ENCODE assay signal across 1 cellular context in the genomic region with DNA sequence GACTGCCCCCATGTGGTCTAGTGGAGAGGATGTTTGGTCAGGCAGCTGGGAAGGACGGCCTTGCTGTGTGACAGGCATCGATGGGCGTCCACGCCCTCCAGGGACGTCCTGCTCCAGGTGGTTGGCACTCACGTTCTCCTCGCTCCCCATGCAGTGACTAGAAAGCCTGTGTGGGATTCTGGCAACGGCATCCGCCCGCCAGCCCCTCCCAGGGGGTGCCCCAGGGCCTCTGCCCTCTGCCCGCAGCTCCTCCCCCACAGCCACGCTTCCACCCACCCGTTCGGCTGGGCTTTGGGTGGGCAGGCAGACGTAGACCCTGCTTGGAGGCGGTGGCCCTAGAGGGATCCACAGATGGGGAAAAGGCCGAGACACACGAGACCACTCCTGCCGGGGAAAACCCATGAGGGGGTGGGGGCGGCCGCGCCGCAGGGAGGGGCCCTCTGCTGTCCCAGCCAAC.
TF ChIP-seq lines count a peak whose summit lies in the region.

No MANE protein-coding gene starts in this region.

TF ChIP-seq in K562, 482 proteins besides CTCF, POLR2A, EP300 and RAD21 (continued from another document and continues in another):
- TF ChIP-seq, protein P1, sequence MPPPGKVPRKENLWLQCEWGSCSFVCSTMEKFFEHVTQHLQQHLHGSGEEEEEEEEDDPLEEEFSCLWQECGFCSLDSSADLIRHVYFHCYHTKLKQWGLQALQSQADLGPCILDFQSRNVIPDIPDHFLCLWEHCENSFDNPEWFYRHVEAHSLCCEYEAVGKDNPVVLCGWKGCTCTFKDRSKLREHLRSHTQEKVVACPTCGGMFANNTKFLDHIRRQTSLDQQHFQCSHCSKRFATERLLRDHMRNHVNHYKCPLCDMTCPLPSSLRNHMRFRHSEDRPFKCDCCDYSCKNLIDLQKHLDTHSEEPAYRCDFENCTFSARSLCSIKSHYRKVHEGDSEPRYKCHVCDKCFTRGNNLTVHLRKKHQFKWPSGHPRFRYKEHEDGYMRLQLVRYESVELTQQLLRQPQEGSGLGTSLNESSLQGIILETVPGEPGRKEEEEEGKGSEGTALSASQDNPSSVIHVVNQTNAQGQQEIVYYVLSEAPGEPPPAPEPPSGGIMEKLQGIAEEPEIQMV (tag; conservative IDR thresholded peaks at IDR 0.05; ENCODE audit: low read depth), result no peak
- TF ChIP-seq NFRKB (IDR thresholded peaks at IDR 0.05; ENCODE audit: low read depth) (no peak), GABPB1 (CRISPR knock-in tag; IDR thresholded peaks at IDR 0.05) (no peak), POLR2G (IDR thresholded peaks at IDR 0.05; ENCODE audit: low read depth, low read length) (0 out of 2 replicates have a peak, but pooled peaks have one; percentile 6), LARP7 (IDR thresholded peaks at IDR 0.05) (no peak), IFI16 (CRISPR knock-in tag; IDR thresholded peaks at IDR 0.05) (no peak), POLR2B (IDR thresholded peaks at IDR 0.05; ENCODE audit: low read depth, partially characterized antibody) (no peak), SMC3 (conservative IDR thresholded peaks at IDR 0.05; ENCODE audit: insufficient read depth, low read depth, low read length) (peak; percentile 44; the same call in 1 of the 2 replicates), SMAD1 (IDR thresholded peaks at IDR 0.05; ENCODE audit: low read depth, low read length, partially characterized antibody) (no peak), TCFL5 (CRISPR knock-in tag; conservative IDR thresholded peaks at IDR 0.05) (no peak), ZNF780A (CRISPR knock-in tag; IDR thresholded peaks at IDR 0.05) (no peak), E2F3 (CRISPR knock-in tag; IDR thresholded peaks at IDR 0.05) (no peak), CAMTA2 (CRISPR knock-in tag; conservative IDR thresholded peaks at IDR 0.05) (no peak), ZFP36 (IDR thresholded peaks at IDR 0.05; ENCODE audit: low read depth, low read length, partially characterized antibody) (no peak), ARHGAP35 (IDR thresholded peaks at IDR 0.05; ENCODE audit: partially characterized antibody) (no peak), ZFPM2 (CRISPR knock-in tag; IDR thresholded peaks at IDR 0.05) (no peak), RNF2 (IDR thresholded peaks at IDR 0.05) (no peak), SPI1 (IDR thresholded peaks at IDR 0.05; ENCODE audit: borderline replicate concordance, low read depth, low read length) (no peak), RBM39 (optimal IDR thresholded peaks at IDR 0.05; ENCODE audit: low read depth, low read length) (no peak), MTA2 (IDR thresholded peaks at IDR 0.05; ENCODE audit: low read depth) (no peak), TSC22D4 (tag; IDR thresholded peaks at IDR 0.05) (no peak), MYNN (IDR thresholded peaks at IDR 0.05) (peak; percentile 41; the same call in 1 of the 2 replicates), MYNN (CRISPR knock-in tag; IDR thresholded peaks at IDR 0.05) (no peak), HMGN3 (IDR thresholded peaks at IDR 0.05; ENCODE audit: borderline replicate concordance, extremely low read depth, insufficient read length, low read depth, low read length) (no peak)
- TF ChIP-seq, protein P2, sequence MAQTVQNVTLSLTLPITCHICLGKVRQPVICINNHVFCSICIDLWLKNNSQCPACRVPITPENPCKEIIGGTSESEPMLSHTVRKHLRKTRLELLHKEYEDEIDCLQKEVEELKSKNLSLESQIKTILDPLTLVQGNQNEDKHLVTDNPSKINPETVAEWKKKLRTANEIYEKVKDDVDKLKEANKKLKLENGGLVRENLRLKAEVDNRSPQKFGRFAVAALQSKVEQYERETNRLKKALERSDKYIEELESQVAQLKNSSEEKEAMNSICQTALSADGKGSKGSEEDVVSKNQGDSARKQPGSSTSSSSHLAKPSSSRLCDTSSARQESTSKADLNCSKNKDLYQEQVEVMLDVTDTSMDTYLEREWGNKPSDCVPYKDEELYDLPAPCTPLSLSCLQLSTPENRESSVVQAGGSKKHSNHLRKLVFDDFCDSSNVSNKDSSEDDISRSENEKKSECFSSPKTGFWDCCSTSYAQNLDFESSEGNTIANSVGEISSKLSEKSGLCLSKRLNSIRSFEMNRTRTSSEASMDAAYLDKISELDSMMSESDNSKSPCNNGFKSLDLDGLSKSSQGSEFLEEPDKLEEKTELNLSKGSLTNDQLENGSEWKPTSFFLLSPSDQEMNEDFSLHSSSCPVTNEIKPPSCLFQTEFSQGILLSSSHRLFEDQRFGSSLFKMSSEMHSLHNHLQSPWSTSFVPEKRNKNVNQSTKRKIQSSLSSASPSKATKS (CRISPR knock-in tag; IDR thresholded peaks at IDR 0.05), result no peak
- TF ChIP-seq, protein P3, sequence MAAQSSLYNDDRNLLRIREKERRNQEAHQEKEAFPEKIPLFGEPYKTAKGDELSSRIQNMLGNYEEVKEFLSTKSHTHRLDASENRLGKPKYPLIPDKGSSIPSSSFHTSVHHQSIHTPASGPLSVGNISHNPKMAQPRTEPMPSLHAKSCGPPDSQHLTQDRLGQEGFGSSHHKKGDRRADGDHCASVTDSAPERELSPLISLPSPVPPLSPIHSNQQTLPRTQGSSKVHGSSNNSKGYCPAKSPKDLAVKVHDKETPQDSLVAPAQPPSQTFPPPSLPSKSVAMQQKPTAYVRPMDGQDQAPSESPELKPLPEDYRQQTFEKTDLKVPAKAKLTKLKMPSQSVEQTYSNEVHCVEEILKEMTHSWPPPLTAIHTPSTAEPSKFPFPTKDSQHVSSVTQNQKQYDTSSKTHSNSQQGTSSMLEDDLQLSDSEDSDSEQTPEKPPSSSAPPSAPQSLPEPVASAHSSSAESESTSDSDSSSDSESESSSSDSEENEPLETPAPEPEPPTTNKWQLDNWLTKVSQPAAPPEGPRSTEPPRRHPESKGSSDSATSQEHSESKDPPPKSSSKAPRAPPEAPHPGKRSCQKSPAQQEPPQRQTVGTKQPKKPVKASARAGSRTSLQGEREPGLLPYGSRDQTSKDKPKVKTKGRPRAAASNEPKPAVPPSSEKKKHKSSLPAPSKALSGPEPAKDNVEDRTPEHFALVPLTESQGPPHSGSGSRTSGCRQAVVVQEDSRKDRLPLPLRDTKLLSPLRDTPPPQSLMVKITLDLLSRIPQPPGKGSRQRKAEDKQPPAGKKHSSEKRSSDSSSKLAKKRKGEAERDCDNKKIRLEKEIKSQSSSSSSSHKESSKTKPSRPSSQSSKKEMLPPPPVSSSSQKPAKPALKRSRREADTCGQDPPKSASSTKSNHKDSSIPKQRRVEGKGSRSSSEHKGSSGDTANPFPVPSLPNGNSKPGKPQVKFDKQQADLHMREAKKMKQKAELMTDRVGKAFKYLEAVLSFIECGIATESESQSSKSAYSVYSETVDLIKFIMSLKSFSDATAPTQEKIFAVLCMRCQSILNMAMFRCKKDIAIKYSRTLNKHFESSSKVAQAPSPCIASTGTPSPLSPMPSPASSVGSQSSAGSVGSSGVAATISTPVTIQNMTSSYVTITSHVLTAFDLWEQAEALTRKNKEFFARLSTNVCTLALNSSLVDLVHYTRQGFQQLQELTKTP (IDR thresholded peaks at IDR 0.05; ENCODE audit: low read depth in 1 of 2, partially characterized antibody in 2 of 2), result no peak
- TF ChIP-seq, protein P4, sequence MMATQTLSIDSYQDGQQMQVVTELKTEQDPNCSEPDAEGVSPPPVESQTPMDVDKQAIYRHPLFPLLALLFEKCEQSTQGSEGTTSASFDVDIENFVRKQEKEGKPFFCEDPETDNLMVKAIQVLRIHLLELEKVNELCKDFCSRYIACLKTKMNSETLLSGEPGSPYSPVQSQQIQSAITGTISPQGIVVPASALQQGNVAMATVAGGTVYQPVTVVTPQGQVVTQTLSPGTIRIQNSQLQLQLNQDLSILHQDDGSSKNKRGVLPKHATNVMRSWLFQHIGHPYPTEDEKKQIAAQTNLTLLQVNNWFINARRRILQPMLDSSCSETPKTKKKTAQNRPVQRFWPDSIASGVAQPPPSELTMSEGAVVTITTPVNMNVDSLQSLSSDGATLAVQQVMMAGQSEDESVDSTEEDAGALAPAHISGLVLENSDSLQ (IDR thresholded peaks at IDR 0.05), result peak; percentile 22; the same call in 1 of the 2 replicates
- TF ChIP-seq, protein P5, sequence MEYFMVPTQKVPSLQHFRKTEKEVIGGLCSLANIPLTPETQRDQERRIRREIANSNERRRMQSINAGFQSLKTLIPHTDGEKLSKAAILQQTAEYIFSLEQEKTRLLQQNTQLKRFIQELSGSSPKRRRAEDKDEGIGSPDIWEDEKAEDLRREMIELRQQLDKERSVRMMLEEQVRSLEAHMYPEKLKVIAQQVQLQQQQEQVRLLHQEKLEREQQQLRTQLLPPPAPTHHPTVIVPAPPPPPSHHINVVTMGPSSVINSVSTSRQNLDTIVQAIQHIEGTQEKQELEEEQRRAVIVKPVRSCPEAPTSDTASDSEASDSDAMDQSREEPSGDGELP (CRISPR knock-in tag; IDR thresholded peaks at IDR 0.05; ENCODE audit: borderline replicate concordance), result peak; percentile 85
- TF ChIP-seq, protein P6, sequence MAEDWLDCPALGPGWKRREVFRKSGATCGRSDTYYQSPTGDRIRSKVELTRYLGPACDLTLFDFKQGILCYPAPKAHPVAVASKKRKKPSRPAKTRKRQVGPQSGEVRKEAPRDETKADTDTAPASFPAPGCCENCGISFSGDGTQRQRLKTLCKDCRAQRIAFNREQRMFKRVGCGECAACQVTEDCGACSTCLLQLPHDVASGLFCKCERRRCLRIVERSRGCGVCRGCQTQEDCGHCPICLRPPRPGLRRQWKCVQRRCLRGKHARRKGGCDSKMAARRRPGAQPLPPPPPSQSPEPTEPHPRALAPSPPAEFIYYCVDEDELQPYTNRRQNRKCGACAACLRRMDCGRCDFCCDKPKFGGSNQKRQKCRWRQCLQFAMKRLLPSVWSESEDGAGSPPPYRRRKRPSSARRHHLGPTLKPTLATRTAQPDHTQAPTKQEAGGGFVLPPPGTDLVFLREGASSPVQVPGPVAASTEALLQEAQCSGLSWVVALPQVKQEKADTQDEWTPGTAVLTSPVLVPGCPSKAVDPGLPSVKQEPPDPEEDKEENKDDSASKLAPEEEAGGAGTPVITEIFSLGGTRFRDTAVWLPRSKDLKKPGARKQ (CRISPR knock-in tag; IDR thresholded peaks at IDR 0.05), result no peak
- TF ChIP-seq, protein P7, sequence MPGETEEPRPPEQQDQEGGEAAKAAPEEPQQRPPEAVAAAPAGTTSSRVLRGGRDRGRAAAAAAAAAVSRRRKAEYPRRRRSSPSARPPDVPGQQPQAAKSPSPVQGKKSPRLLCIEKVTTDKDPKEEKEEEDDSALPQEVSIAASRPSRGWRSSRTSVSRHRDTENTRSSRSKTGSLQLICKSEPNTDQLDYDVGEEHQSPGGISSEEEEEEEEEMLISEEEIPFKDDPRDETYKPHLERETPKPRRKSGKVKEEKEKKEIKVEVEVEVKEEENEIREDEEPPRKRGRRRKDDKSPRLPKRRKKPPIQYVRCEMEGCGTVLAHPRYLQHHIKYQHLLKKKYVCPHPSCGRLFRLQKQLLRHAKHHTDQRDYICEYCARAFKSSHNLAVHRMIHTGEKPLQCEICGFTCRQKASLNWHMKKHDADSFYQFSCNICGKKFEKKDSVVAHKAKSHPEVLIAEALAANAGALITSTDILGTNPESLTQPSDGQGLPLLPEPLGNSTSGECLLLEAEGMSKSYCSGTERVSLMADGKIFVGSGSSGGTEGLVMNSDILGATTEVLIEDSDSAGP (CRISPR knock-in tag; IDR thresholded peaks at IDR 0.05), result no peak
- TF ChIP-seq, protein P8, sequence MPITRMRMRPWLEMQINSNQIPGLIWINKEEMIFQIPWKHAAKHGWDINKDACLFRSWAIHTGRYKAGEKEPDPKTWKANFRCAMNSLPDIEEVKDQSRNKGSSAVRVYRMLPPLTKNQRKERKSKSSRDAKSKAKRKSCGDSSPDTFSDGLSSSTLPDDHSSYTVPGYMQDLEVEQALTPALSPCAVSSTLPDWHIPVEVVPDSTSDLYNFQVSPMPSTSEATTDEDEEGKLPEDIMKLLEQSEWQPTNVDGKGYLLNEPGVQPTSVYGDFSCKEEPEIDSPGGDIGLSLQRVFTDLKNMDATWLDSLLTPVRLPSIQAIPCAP (CRISPR knock-in tag; IDR thresholded peaks at IDR 0.05; ENCODE audit: borderline replicate concordance), result no peak
- TF ChIP-seq, protein P9, sequence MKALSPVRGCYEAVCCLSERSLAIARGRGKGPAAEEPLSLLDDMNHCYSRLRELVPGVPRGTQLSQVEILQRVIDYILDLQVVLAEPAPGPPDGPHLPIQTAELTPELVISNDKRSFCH (CRISPR knock-in tag; IDR thresholded peaks at IDR 0.05), result no peak
- TF ChIP-seq, protein P9 (tag; IDR thresholded peaks at IDR 0.05), result no peak
- TF ChIP-seq, protein P10, sequence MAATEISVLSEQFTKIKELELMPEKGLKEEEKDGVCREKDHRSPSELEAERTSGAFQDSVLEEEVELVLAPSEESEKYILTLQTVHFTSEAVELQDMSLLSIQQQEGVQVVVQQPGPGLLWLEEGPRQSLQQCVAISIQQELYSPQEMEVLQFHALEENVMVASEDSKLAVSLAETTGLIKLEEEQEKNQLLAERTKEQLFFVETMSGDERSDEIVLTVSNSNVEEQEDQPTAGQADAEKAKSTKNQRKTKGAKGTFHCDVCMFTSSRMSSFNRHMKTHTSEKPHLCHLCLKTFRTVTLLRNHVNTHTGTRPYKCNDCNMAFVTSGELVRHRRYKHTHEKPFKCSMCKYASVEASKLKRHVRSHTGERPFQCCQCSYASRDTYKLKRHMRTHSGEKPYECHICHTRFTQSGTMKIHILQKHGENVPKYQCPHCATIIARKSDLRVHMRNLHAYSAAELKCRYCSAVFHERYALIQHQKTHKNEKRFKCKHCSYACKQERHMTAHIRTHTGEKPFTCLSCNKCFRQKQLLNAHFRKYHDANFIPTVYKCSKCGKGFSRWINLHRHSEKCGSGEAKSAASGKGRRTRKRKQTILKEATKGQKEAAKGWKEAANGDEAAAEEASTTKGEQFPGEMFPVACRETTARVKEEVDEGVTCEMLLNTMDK (IDR thresholded peaks at IDR 0.05; ENCODE audit: borderline replicate concordance, insufficient read depth, low read depth, low read length, poor library complexity, severe bottlenecking), result peak; percentile 89
- TF ChIP-seq, protein P11, sequence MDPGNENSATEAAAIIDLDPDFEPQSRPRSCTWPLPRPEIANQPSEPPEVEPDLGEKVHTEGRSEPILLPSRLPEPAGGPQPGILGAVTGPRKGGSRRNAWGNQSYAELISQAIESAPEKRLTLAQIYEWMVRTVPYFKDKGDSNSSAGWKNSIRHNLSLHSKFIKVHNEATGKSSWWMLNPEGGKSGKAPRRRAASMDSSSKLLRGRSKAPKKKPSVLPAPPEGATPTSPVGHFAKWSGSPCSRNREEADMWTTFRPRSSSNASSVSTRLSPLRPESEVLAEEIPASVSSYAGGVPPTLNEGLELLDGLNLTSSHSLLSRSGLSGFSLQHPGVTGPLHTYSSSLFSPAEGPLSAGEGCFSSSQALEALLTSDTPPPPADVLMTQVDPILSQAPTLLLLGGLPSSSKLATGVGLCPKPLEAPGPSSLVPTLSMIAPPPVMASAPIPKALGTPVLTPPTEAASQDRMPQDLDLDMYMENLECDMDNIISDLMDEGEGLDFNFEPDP (CRISPR knock-in tag; IDR thresholded peaks at IDR 0.05), result no peak
- TF ChIP-seq, protein P12, sequence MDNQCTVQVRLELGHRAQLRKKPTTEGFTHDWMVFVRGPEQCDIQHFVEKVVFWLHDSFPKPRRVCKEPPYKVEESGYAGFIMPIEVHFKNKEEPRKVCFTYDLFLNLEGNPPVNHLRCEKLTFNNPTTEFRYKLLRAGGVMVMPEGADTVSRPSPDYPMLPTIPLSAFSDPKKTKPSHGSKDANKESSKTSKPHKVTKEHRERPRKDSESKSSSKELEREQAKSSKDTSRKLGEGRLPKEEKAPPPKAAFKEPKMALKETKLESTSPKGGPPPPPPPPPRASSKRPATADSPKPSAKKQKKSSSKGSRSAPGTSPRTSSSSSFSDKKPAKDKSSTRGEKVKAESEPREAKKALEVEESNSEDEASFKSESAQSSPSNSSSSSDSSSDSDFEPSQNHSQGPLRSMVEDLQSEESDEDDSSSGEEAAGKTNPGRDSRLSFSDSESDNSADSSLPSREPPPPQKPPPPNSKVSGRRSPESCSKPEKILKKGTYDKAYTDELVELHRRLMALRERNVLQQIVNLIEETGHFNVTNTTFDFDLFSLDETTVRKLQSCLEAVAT (IDR thresholded peaks at IDR 0.05), result peak in 1 of 2 experiments; percentile 75; a peak in 2 of 4 replicates
